8 cellular contexts compared by ENCODE assay signal in genomic region chr17:2396192-2396567, GRCh38. TPM values are rescaled to one million over a fixed set of nuclear protein-coding genes. Genes with fewer than 3 reads are reported as not detected.
DNase-seq lines count a peak whose midpoint lies in the region; ATAC-seq, FAIRE-seq and TF ChIP-seq lines count a peak whose summit lies in the region.

No MANE protein-coding gene starts in this region.

- WGBS in body of pancreas, 2 donors, result 53 to 63% methylated on average over 7 of the region's 7 CpGs
- 38 to 44% methylated on average over 7 of the region's 7 CpGs for WGBS in aorta, 2 donors

- no peaks in the 10 kb centered on the region for H3K27me3 Mint-ChIP-seq in stimulated activated naive CD8-positive, alpha-beta T cell treated with anti-CD3 and anti-CD28 coated beads, Interleukin-15, Interleukin-2, amounts not matched to agents 100 ng/mL and 50 ng/mL, for 24 hours
- no peaks in the 10 kb centered on the region for H3K27me3 Mint-ChIP-seq in mesothelial cell of epicardium (ENCODE audit: low read depth)

- H3K36me3 Mint-ChIP-seq in stimulated activated naive CD8-positive, alpha-beta T cell treated with anti-CD3 and anti-CD28 coated beads, Interleukin-15, Interleukin-2, amounts not matched to agents 100 ng/mL and 50 ng/mL, for 24 hours (ENCODE audit: low read depth), result peaks cover 6% of the 10 kb centered on the region
- no peaks in the 10 kb centered on the region for H3K36me3 Mint-ChIP-seq in mesothelial cell of epicardium

- TF ChIP-seq POLR2A in body of pancreas (IDR thresholded peaks at IDR 0.05) (no peak), GM12892 (IDR thresholded peaks at IDR 0.05; ENCODE audit: low read depth, low read length) (no peak)

- intact Hi-C loops in body of pancreas (cut with DNase I) (no loop called here), aorta (cut with DNase I) (no loop called here)

- H3K4me3 ChIP-seq in body of pancreas (no peak overlapping the region), aorta (ENCODE audit: low read length in 2 of 2) (no peak overlapping the region)

- H3K4me1 ChIP-seq in body of pancreas (peaks cover 64% of the 10 kb centered on the region), aorta (ENCODE audit: control insufficient read depth in 1 of 2, insufficient read depth in 2 of 2, low read length in 2 of 2) (peaks cover 0 to 2% of the 10 kb centered on the region in 2 donors)

- H3K9me3 ChIP-seq in body of pancreas (no peaks in the 10 kb centered on the region), aorta (ENCODE audit: control insufficient read depth, low read length) (no peaks in the 10 kb centered on the region)

- H3K4me3 Mint-ChIP-seq in stimulated activated naive CD8-positive, alpha-beta T cell treated with anti-CD3 and anti-CD28 coated beads, Interleukin-15, Interleukin-2, amounts not matched to agents 100 ng/mL and 50 ng/mL, for 24 hours, result peak overlapping the region; percentile 65
- peak overlapping the region; percentile 98 for H3K4me3 Mint-ChIP-seq in mesothelial cell of epicardium

- peak overlapping the region; percentile 69 for H3K27ac Mint-ChIP-seq in stimulated activated naive CD8-positive, alpha-beta T cell treated with anti-CD3 and anti-CD28 coated beads, Interleukin-15, Interleukin-2, amounts not matched to agents 100 ng/mL and 50 ng/mL, for 24 hours
- H3K27ac Mint-ChIP-seq in mesothelial cell of epicardium, result peak overlapping the region; percentile 88

- TF ChIP-seq CTCF in body of pancreas (IDR thresholded peaks at IDR 0.05) (no peak), mesothelial cell of epicardium (IDR thresholded peaks at IDR 0.05; ENCODE audit: unreplicated experiment) (no peak)

- ATAC-seq in stimulated activated naive CD8-positive, alpha-beta T cell treated with anti-CD3 and anti-CD28 coated beads, Interleukin-15, Interleukin-2, amounts not matched to agents 100 U/mL and 50 U/mL, for 24 hours, result no peak
- no peak for ATAC-seq in body of pancreas
- ATAC-seq in aorta (ENCODE audit: low FRiP score), result no peak
- ATAC-seq in GM18517 (IDR thresholded peaks at IDR 0.05; ENCODE audit: unreplicated experiment), result no peak

- no peak for DNase-seq in stimulated activated naive CD8-positive, alpha-beta T cell treated with anti-CD3 and anti-CD28 coated beads, Interleukin-15, Interleukin-2, amounts not matched to agents 100 U/mL and 50 U/mL, for 24 hours
- DNase-seq in body of pancreas (no peak), mesothelial cell of epicardium (ENCODE audit: low spot score in 2 of 2, unreplicated experiment in 2 of 2) (no peak), aorta (no peak), GM12892 (ENCODE audit: insufficient read length) (no peak), D341Med (ENCODE audit: low spot score) (no peak)

- no peaks in the 10 kb centered on the region for H3K9me3 Mint-ChIP-seq in stimulated activated naive CD8-positive, alpha-beta T cell treated with anti-CD3 and anti-CD28 coated beads, Interleukin-15, Interleukin-2, amounts not matched to agents 100 ng/mL and 50 ng/mL, for 24 hours
- H3K9me3 Mint-ChIP-seq in mesothelial cell of epicardium, result no peaks in the 10 kb centered on the region

- peak overlapping the region; percentile 93 to 100 (median 98) for H3K27ac ChIP-seq in body of pancreas
- H3K27ac ChIP-seq in aorta (ENCODE audit: low read depth in 1 of 2, low read length in 2 of 2), result peak overlapping the region; percentile 31 to 74

- peaks cover 62% of the 10 kb centered on the region for H3K4me1 Mint-ChIP-seq in stimulated activated naive CD8-positive, alpha-beta T cell treated with anti-CD3 and anti-CD28 coated beads, Interleukin-15, Interleukin-2, amounts not matched to agents 100 ng/mL and 50 ng/mL, for 24 hours (ENCODE audit: low read depth)
- H3K4me1 Mint-ChIP-seq in mesothelial cell of epicardium, result peaks cover 53% of the 10 kb centered on the region

- H3K27me3 ChIP-seq in body of pancreas, result no peaks in the 10 kb centered on the region
- H3K27me3 ChIP-seq in aorta (ENCODE audit: control insufficient read depth in 1 of 2, insufficient read depth in 2 of 2, low read length in 1 of 2), result no peaks in the 10 kb centered on the region

- H3K36me3 ChIP-seq in body of pancreas (replicated peaks in 1 of 2; ENCODE audit: insufficient read depth in 1 of 2, low read depth in 2 of 2), result no peaks in the 10 kb centered on the region
- H3K36me3 ChIP-seq in aorta (ENCODE audit: control insufficient read depth in 1 of 2, insufficient read depth in 2 of 2, low read length in 1 of 2), result no peaks in the 10 kb centered on the region

- no peak for FAIRE-seq in GM12892 (lab: Jason Lieb, UNC)

RNA-seq across cellular contexts. Expression of gene MNT, which starts 4.7 kb away (rescaled TPM):
- total RNA-seq in body of pancreas (10 to 100 TPM in 1 of 2 donors, 1 to 10 TPM in 1; 5.4 to 12.2 TPM), mesothelial cell of epicardium (47.5 to 49.1 TPM (median 48.3 TPM) in 3 replicates), aorta (10 to 100 TPM; 28.3 to 35.7 TPM)
- 1 to 10 TPM; 8.3 to 9.0 TPM for polyA plus RNA-seq in aorta
- 4.7 TPM for polyA plus RNA-seq in GM12892 (2012; ENCODE audit: missing spikeins)

RNA-seq across cellular contexts. Expression of gene SGSM2, which starts 58.9 kb away (rescaled TPM):
- 10 to 100 TPM; 32.7 to 77.5 TPM for total RNA-seq in body of pancreas
- 79.2 to 80.9 TPM (median 79.3 TPM) in 3 replicates for total RNA-seq in mesothelial cell of epicardium
- 10 to 100 TPM; 48.2 to 87.4 TPM for total RNA-seq in aorta
- polyA plus RNA-seq in aorta, result 100 to 1,000 TPM in 1 of 2 donors, 10 to 100 TPM in 1; 24.9 to 173 TPM
- 31.4 TPM for polyA plus RNA-seq in GM12892 (2012; ENCODE audit: missing spikeins)

RNA-seq across cellular contexts. Expression of gene TSR1, which starts 59.9 kb away (rescaled TPM):
- 10 to 100 TPM; 24.9 to 59.3 TPM for total RNA-seq in body of pancreas
- total RNA-seq in mesothelial cell of epicardium, result 37.7 to 41.4 TPM (median 40.6 TPM) in 3 replicates
- total RNA-seq in aorta, result 10 to 100 TPM; 18.5 to 21.8 TPM
- polyA plus RNA-seq in aorta, result 10 to 100 TPM in 1 of 2 donors, 1 to 10 TPM in 1; 8.8 to 10.7 TPM
- 38.5 TPM for polyA plus RNA-seq in GM12892 (2012; ENCODE audit: missing spikeins)
